In the genomic region with DNA sequence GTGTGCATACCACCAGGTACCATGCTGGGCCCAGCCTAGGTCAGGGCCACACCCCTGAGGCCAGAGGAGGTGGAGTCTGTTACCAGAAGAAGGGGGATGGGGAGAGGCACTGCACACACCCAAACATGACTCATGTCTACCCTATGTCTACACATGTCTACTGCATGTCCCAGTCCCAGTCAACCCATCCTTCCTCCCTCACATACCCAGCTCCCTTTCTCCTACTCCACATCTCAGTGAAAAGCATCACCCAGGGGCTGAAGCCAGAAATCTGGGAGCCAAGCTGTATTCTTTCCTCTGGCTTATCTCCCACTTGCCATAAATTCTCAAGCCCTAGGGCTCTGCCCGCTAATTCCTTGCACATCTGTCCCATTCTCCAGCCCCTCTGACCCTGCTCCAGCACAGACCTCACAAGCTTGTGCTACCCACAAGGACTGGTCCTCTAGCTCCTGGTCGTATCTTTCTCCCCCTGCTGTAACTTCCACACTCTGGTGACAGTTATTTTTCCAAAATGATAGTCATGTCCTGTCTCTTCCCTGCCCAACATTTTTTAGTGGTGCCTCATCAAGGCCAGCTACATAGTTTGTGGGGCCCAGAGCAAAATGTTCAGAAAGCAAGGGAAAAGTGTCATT, we compare ENCODE assay signal across 11 cellular contexts. TPM values are rescaled to one million over a fixed set of nuclear protein-coding genes. Genes with fewer than 3 reads are reported as not detected.
A peak's percentile ranks its signal among the peaks of the same experiment; 100 is the strongest.
DNase-seq lines count a peak whose midpoint lies in the region; ATAC-seq and TF ChIP-seq lines count a peak whose summit lies in the region.
"Had no signal": no experiment of that assay in that cellular context is flagged by ENCODE, and none has a peak within 500 bp of the region (broad histone marks: within the 10 kb centered on the region; RNA-seq: fewer than 3 reads in every experiment).

No MANE protein-coding gene starts in this region.

- no peak for TF ChIP-seq CTCF in BJ (IDR thresholded peaks at IDR 0.05; ENCODE audit: insufficient read depth, low read depth, low read length)
- TF ChIP-seq CTCF in PC-3 (conservative IDR thresholded peaks at IDR 0.05; ENCODE audit: low read depth, low read length) = no peak
- no peak for TF ChIP-seq CTCF in osteocyte (IDR thresholded peaks at IDR 0.05)

- no peaks in the 10 kb centered on the region for H3K9me2 ChIP-seq in PC-3 (replicated peaks; ENCODE audit: low read length)

- peak overlapping the region; percentile 2 for H3K4me3 Mint-ChIP-seq in osteocyte (ENCODE audit: unreplicated experiment)
- H3K4me3 Mint-ChIP-seq: neural crest cell had no signal

- no peaks in the 10 kb centered on the region for H3K36me3 Mint-ChIP-seq in osteocyte (ENCODE audit: unreplicated experiment)

- POLR2A ChIA-PET in BJ (lab: Charles Lee) (interaction anchor here (0.6 to 1.1 kb wide), 2 partner anchors 18 to 147 kb away, joined by 4 to 6 read pairs; partner anchors contain the start of gene APPL2), PC-3 (lab: Charles Lee; ENCODE audit: unreplicated experiment) (interaction anchor here (1.0 to 1.4 kb wide), 2 partner anchors 18 to 39 kb away, joined by 7 to 8 read pairs; partner anchors contain the start of gene APPL2)

- no peaks in the 10 kb centered on the region for H3K27me3 Mint-ChIP-seq in osteocyte (ENCODE audit: unreplicated experiment)

- peaks cover 51% of the 10 kb centered on the region for H3K4me1 Mint-ChIP-seq in osteocyte (ENCODE audit: unreplicated experiment)
- H3K4me1 Mint-ChIP-seq: neural crest cell had no signal

- no TSS peak for BruUV-seq in PC-3 (replicated peaks; lab: Mats Ljungman, UMichigan)

- H3K27ac ChIP-seq in PC-3 (ENCODE audit: low read length) = peak overlapping the region; percentile 82

- ATAC-seq in PC-3 (peak; percentile 87), GM19463 (IDR thresholded peaks at IDR 0.05; ENCODE audit: unreplicated experiment) (no peak), HG02970 (IDR thresholded peaks at IDR 0.05; ENCODE audit: low FRiP score, unreplicated experiment) (no peak), GM19395 (IDR thresholded peaks at IDR 0.05; ENCODE audit: unreplicated experiment) (no peak)

- H3K79me2 ChIP-seq in PC-3 (ENCODE audit: low read length) = no peaks in the 10 kb centered on the region

- H3K9ac ChIP-seq in PC-3 (ENCODE audit: low read length) = peak overlapping the region; percentile 37; the same call in 1 of the 2 replicates

- peak overlapping the region; percentile 80 for H3K4me2 ChIP-seq in PC-3 (ENCODE audit: low read length)

- H3K9me3 ChIP-seq in PC-3 (ENCODE audit: low read length) = no peaks in the 10 kb centered on the region

- intact Hi-C loops in PC-3 (cut with micrococcal nuclease) = no loop called here

- peak overlapping the region; percentile 38; the same call in 1 of the 2 replicates for H2AFZ ChIP-seq in PC-3 (ENCODE audit: low read length)

- no peaks in the 10 kb centered on the region for H3K36me3 ChIP-seq in BJ (ENCODE audit: control insufficient read depth, insufficient read depth, low read length)
- no peaks in the 10 kb centered on the region for H3K36me3 ChIP-seq in PC-3 (ENCODE audit: low read depth, low read length)

- H3F3A ChIP-seq in PC-3 (ENCODE audit: low read length, unreplicated experiment) = no peaks in the 10 kb centered on the region

- peak overlapping the region; percentile 89 for H3K27ac Mint-ChIP-seq in osteocyte (ENCODE audit: unreplicated experiment)
- H3K27ac Mint-ChIP-seq: activated T-helper 2 cell treated with anti-CD3 and anti-CD28 coated beads, Interferon-gamma antibody, Interleukin-2, Interleukin-4, amounts not matched to agents 10 μg/mL and 5 μg/mL and 100 μg/mL, durations not matched to agents 14 hours and 24 hours and 36 hours had no signal

- H3K27me3 ChIP-seq in BJ (ENCODE audit: control insufficient read depth, insufficient read depth, low read length) = no peaks in the 10 kb centered on the region
- no peaks in the 10 kb centered on the region for H3K27me3 ChIP-seq in PC-3 (ENCODE audit: low read length)

- DNase-seq in BJ (ENCODE audit: low read depth) = peak; percentile 47
- DNase-seq in PC-3 = peak; percentile 85
- DNase-seq in dermis microvascular lymphatic vessel endothelial cell (ENCODE audit: low read depth in 2 of 2) = peak; percentile 59 to 72
- DNase-seq in osteocyte (ENCODE audit: extremely low spot score, unreplicated experiment) = no peak
- DNase-seq in amygdala (lab: John Stamatoyannopoulos, UW) = no peak
- DNase-seq: glutamatergic neuron had no signal

- no peaks in the 10 kb centered on the region for H3K9me3 Mint-ChIP-seq in osteocyte (ENCODE audit: unreplicated experiment)
- H3K9me3 Mint-ChIP-seq: neural crest cell had no signal

- CTCF ChIA-PET in BJ (lab: Yijun Ruan, JAX) (interaction anchor here (0.6 to 1.4 kb wide), 3 partner anchors 14 to 80 kb away, joined by 3 read pairs; no protein-coding TSS in a partner anchor), PC-3 (lab: Charles Lee) (interaction anchor here (0.7 kb wide), 1 partner anchor 124 kb away, joined by 3 read pairs; no protein-coding TSS in a partner anchor)

- peaks cover 40% of the 10 kb centered on the region for H3K4me1 ChIP-seq in PC-3 (ENCODE audit: insufficient read depth, low read length)

- H3K4me3 ChIP-seq in BJ (ENCODE audit: low read depth, low read length) = no peak overlapping the region
- H3K4me3 ChIP-seq in PC-3 (ENCODE audit: low read length) = peak overlapping the region; percentile 33; the same call in 1 of the 2 replicates

- no peaks in the 10 kb centered on the region for H4K20me1 ChIP-seq in PC-3 (ENCODE audit: low read length)

RNA-seq across cellular contexts. Expression of gene APPL2, which starts 18.0 kb away (rescaled TPM):
- 58.4 and 59.4 TPM in 2 replicates for polyA plus RNA-seq in BJ (2011; rRNA removed)
- 49.2 and 55.9 TPM in 2 replicates for polyA minus RNA-seq in BJ (2011; rRNA and poly(A)+ RNA removed)
- total RNA-seq in PC-3 (2014; rRNA removed) (36.2 and 42.2 TPM in 2 replicates), dermis microvascular lymphatic vessel endothelial cell (13.5 and 16.9 TPM in 2 replicates), osteocyte (69.2 and 69.8 TPM in 2 replicates)

Comparison
In these comparisons a context has a peak if more than half of its experiments do, and no peak if none do; other contexts are left out.
1. DNase-seq: peak in BJ (single experiment), PC-3 (single experiment) and dermis microvascular lymphatic vessel endothelial cell (2 of 2); none in osteocyte (single experiment) and amygdala (0 of 56).